Comparison of ENCODE assay signal across 10 cellular contexts in the genomic region with DNA sequence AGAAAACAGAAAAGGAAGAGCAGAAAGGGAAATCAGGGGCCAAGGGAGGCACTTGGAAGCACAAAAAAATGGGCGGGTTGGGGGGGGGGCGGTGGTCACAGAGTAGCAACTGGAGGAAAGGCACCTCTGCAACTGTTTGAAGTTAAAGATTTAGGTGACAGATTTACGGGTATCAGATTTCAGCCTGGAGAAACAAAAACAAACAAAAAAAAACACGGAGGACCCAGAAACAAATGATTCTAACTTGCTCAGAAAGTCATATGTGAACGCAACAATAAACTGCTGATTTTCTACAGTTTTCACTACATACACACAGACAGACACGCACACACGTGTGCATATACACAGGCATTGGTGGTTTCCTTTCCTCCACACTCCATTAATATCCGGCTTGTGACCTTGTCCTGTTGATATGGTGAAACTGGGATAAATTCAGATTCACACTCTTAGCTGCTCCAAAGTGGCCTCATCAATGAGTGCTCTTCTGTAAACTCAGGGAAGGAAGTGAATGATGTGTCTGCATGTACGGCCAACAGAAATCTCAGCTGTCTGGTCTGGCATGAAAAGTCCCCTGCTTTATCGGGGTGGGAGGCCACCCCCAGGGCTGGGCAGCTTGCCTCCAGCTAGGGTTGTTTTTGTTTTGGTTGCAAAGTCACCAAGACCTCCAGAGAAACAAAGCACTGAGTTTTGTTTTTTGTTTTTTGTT. TPM values are rescaled to one million over a fixed set of nuclear protein-coding genes. Genes with fewer than 3 reads are reported as not detected.
DNase-seq lines count a peak whose midpoint lies in the region; ATAC-seq and TF ChIP-seq lines count a peak whose summit lies in the region.
"Had no signal": no experiment of that assay in that cellular context is flagged by ENCODE, and none has a peak within 500 bp of the region (broad histone marks: within the 10 kb centered on the region; RNA-seq: fewer than 3 reads in every experiment).

No MANE protein-coding gene starts in this region.

- H3K4me1 Mint-ChIP-seq in activated CD4-positive, alpha-beta memory T cell treated with anti-CD3 and anti-CD28 coated beads for 36 hours (ENCODE audit: low read depth): peaks cover 39% of the 10 kb centered on the region
- peaks cover 47% of the 10 kb centered on the region for H3K4me1 Mint-ChIP-seq in nephron progenitor cell

- H3K9me3 ChIP-seq in HEK293 (ENCODE audit: control insufficient read depth, insufficient read depth, low read depth, low read length): no peaks in the 10 kb centered on the region

- peaks cover 13% of the 10 kb centered on the region for H3K4me1 ChIP-seq in HEK293 (ENCODE audit: control insufficient read depth, insufficient read depth, low read length)

- POLR2A ChIA-PET in HEK293 (lab: Yijun Ruan, JAX): no interaction called here
- POLR2A ChIA-PET in activated CD4-positive, alpha-beta memory T cell treated with anti-CD3 and anti-CD28 coated beads for 36 hours (lab: Charles Lee): interaction anchor here (0.8 to 1.6 kb wide), 2 partner anchors 9 to 55 kb away, joined by 3 to 6 read pairs; no protein-coding TSS in a partner anchor

- no peak overlapping the region for H3K4me3 ChIP-seq in HEK293 (ENCODE audit: low read depth, low read length)
- H3K4me3 ChIP-seq: coronary artery had no signal

- CTCF ChIA-PET in HEK293 (lab: Yijun Ruan, JAX): interaction anchor here (1.8 kb wide), 1 partner anchor 14 kb away, joined by 4 read pairs; no protein-coding TSS in a partner anchor
- CTCF ChIA-PET in activated CD4-positive, alpha-beta memory T cell treated with anti-CD3 and anti-CD28 coated beads for 36 hours (lab: Charles Lee): interaction anchor here (0.6 kb wide), 1 partner anchor 115 kb away, joined by 4 read pairs; no protein-coding TSS in a partner anchor

- H3K27me3 Mint-ChIP-seq in activated CD4-positive, alpha-beta memory T cell treated with anti-CD3 and anti-CD28 coated beads for 36 hours: no peaks in the 10 kb centered on the region
- H3K27me3 Mint-ChIP-seq in nephron progenitor cell (ENCODE audit: low read depth, poor library complexity): no peaks in the 10 kb centered on the region

- ATAC-seq in GM18520 (IDR thresholded peaks at IDR 0.05; ENCODE audit: unreplicated experiment) (peak; percentile 10), GM18858 (IDR thresholded peaks at IDR 0.05; ENCODE audit: unreplicated experiment) (no peak)
- no peak for ATAC-seq in activated naive CD4-positive, alpha-beta T cell treated with anti-CD3 and anti-CD28 coated beads, Interleukin-2, amount 50 U/mL, for 72 hours

- intact Hi-C loops in activated CD4-positive, alpha-beta memory T cell treated with anti-CD3 and anti-CD28 coated beads for 36 hours (cut with micrococcal nuclease): loop anchor here (2.0 to 5.0 kb wide), 2 partner anchors 17 to 41 kb away; no protein-coding TSS in a partner anchor

- H3K36me3 Mint-ChIP-seq in activated CD4-positive, alpha-beta memory T cell treated with anti-CD3 and anti-CD28 coated beads for 36 hours: peaks cover 18% of the 10 kb centered on the region
- peaks cover 4% of the 10 kb centered on the region for H3K36me3 Mint-ChIP-seq in nephron progenitor cell (ENCODE audit: low read depth)
- peaks cover 9 to 17% of the 10 kb centered on the region in 2 donors for H3K36me3 Mint-ChIP-seq in activated naive CD4-positive, alpha-beta T cell treated with anti-CD3 and anti-CD28 coated beads, Interleukin-2, amount 50 U/mL, for 72 hours

- no peak overlapping the region for H3K4me3 Mint-ChIP-seq in activated CD4-positive, alpha-beta memory T cell treated with anti-CD3 and anti-CD28 coated beads for 36 hours
- peak overlapping the region; percentile 68 for H3K4me3 Mint-ChIP-seq in nephron progenitor cell
- H3K4me3 Mint-ChIP-seq: mesothelial cell of epicardium had no signal

- no peak for TF ChIP-seq CTCF in HEK293 (tag by site-specific recombination; IDR thresholded peaks at IDR 0.05)
- no peak for TF ChIP-seq CTCF in nephron progenitor cell (IDR thresholded peaks at IDR 0.05)

- peak overlapping the region; percentile 45 for H3K27ac Mint-ChIP-seq in activated CD4-positive, alpha-beta memory T cell treated with anti-CD3 and anti-CD28 coated beads for 36 hours
- peak overlapping the region; percentile 92 for H3K27ac Mint-ChIP-seq in nephron progenitor cell
- peak overlapping the region in 1 of 2 donors; percentile 58 for H3K27ac Mint-ChIP-seq in activated naive CD4-positive, alpha-beta T cell treated with anti-CD3 and anti-CD28 coated beads, Interleukin-2, amount 50 U/mL, for 72 hours
- H3K27ac Mint-ChIP-seq: mesothelial cell of epicardium had no signal

- H3K9me3 Mint-ChIP-seq in activated CD4-positive, alpha-beta memory T cell treated with anti-CD3 and anti-CD28 coated beads for 36 hours: no peaks in the 10 kb centered on the region
- peaks cover 41% of the 10 kb centered on the region for H3K9me3 Mint-ChIP-seq in nephron progenitor cell
- H3K9me3 Mint-ChIP-seq in activated naive CD4-positive, alpha-beta T cell treated with anti-CD3 and anti-CD28 coated beads, Interleukin-2, amount 50 U/mL, for 72 hours: no peaks in the 10 kb centered on the region

- no peak overlapping the region for H3K27ac ChIP-seq in HEK293 (ENCODE audit: extremely low read depth, low read depth, low read length)

- H3K36me3 ChIP-seq in HEK293 (ENCODE audit: control insufficient read depth in 2 of 2, insufficient read depth in 1 of 2, low read length in 2 of 2): no peaks in the 10 kb centered on the region; a peak in 1 of 3 replicates

- no peak for DNase-seq in activated CD4-positive, alpha-beta memory T cell treated with anti-CD3 and anti-CD28 coated beads for 36 hours
- DNase-seq in nephron progenitor cell (peak; percentile 27), NCI-H446 (lab: John Stamatoyannopoulos, UW) (no peak)
- no peak for DNase-seq in stimulated activated CD4-positive, alpha-beta T cell treated with anti-CD3 and anti-CD28 coated beads, Interleukin-4, amount 100 ng/mL, for 4 hours
- DNase-seq in activated naive CD4-positive, alpha-beta T cell treated with anti-CD3 and anti-CD28 coated beads, Interleukin-2, amount 50 U/mL, for 72 hours (ENCODE audit: low spot score in 2 of 2): no peak

TF ChIP-seq in HEK293, 187 proteins besides CTCF, POLR2A, EP300 and RAD21 (continues in another document):
- TF ChIP-seq, protein P1, sequence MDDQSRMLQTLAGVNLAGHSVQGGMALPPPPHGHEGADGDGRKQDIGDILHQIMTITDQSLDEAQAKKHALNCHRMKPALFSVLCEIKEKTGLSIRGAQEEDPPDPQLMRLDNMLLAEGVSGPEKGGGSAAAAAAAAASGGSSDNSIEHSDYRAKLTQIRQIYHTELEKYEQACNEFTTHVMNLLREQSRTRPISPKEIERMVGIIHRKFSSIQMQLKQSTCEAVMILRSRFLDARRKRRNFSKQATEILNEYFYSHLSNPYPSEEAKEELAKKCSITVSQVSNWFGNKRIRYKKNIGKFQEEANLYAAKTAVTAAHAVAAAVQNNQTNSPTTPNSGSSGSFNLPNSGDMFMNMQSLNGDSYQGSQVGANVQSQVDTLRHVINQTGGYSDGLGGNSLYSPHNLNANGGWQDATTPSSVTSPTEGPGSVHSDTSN (CRISPR knock-in tag; IDR thresholded peaks at IDR 0.05): no peak
- TF ChIP-seq WT1 (tag by site-specific recombination; IDR thresholded peaks at IDR 0.05) (peak; percentile 85), ZNF776 (tag by site-specific recombination; IDR thresholded peaks at IDR 0.05; ENCODE audit: borderline replicate concordance) (no peak), SCRT1 (tag by site-specific recombination; IDR thresholded peaks at IDR 0.05; ENCODE audit: borderline replicate concordance) (no peak), TRIM28 (IDR thresholded peaks at IDR 0.05; ENCODE audit: borderline replicate concordance, low read length) (no peak), GLIS1 (tag by site-specific recombination; IDR thresholded peaks at IDR 0.05) (peak; percentile 93), SCRT2 (tag by site-specific recombination; IDR thresholded peaks at IDR 0.05) (no peak), ZBTB7A (tag by site-specific recombination; IDR thresholded peaks at IDR 0.05; ENCODE audit: low read depth) (no peak), MZF1 (tag by site-specific recombination; IDR thresholded peaks at IDR 0.05; ENCODE audit: borderline replicate concordance) (no peak), SETDB1 (IDR thresholded peaks at IDR 0.05; ENCODE audit: insufficient read length, low read length) (no peak), ZNF548 (tag by site-specific recombination; IDR thresholded peaks at IDR 0.05) (no peak), ZNF341 (tag by site-specific recombination; IDR thresholded peaks at IDR 0.05; ENCODE audit: low read depth) (no peak)
- TF ChIP-seq, protein P2, sequence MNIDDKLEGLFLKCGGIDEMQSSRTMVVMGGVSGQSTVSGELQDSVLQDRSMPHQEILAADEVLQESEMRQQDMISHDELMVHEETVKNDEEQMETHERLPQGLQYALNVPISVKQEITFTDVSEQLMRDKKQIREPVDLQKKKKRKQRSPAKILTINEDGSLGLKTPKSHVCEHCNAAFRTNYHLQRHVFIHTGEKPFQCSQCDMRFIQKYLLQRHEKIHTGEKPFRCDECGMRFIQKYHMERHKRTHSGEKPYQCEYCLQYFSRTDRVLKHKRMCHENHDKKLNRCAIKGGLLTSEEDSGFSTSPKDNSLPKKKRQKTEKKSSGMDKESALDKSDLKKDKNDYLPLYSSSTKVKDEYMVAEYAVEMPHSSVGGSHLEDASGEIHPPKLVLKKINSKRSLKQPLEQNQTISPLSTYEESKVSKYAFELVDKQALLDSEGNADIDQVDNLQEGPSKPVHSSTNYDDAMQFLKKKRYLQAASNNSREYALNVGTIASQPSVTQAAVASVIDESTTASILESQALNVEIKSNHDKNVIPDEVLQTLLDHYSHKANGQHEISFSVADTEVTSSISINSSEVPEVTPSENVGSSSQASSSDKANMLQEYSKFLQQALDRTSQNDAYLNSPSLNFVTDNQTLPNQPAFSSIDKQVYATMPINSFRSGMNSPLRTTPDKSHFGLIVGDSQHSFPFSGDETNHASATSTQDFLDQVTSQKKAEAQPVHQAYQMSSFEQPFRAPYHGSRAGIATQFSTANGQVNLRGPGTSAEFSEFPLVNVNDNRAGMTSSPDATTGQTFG (tag by site-specific recombination; IDR thresholded peaks at IDR 0.05; ENCODE audit: borderline replicate concordance): no peak
- TF ChIP-seq, protein P3, sequence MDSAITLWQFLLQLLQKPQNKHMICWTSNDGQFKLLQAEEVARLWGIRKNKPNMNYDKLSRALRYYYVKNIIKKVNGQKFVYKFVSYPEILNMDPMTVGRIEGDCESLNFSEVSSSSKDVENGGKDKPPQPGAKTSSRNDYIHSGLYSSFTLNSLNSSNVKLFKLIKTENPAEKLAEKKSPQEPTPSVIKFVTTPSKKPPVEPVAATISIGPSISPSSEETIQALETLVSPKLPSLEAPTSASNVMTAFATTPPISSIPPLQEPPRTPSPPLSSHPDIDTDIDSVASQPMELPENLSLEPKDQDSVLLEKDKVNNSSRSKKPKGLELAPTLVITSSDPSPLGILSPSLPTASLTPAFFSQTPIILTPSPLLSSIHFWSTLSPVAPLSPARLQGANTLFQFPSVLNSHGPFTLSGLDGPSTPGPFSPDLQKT (IDR thresholded peaks at IDR 0.05; ENCODE audit: borderline replicate concordance, low read depth, low read length): no peak

RNA-seq across cellular contexts. Expression of a gene that starts 54.3 kb away (rescaled TPM):
- total RNA-seq in activated CD4-positive, alpha-beta memory T cell treated with anti-CD3 and anti-CD28 coated beads for 36 hours: 1 to 10 TPM; 5.1 to 6.1 TPM
- total RNA-seq in activated naive CD4-positive, alpha-beta T cell treated with anti-CD3 and anti-CD28 coated beads, Interleukin-2, amount 50 U/mL, for 72 hours: 1 to 10 TPM; 1.4 to 2.0 TPM
